24 cellular contexts compared by ENCODE assay signal in the genomic region with DNA sequence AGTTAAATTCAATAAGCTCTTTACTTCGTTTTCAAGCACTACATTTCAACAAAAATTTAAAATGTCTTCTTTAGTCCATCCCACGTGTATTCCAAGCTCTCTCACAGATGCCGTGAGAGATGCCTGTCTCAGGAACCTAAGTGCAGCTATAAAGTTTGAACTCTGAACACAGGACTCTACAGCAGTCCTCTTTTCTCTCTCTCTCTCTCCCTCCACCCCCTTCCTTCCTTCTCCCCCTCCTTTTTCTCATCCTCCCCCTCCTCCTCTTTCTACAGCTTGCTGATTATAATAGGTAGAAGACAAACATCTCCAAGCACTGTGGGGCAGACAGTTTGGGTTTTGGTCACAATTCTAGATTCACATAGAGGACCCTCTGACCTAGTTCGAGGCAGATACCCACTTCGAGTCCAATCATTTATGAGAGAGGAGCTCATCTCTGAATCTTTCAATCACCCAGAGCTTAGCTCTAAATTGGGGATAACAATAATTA.
"Had no signal": no experiment of that assay in that cellular context is flagged by ENCODE, and none has a peak within 500 bp of the region (broad histone marks: within the 10 kb centered on the region; RNA-seq: fewer than 3 reads in every experiment).

No MANE protein-coding gene starts in this region.

- H3K36me3 ChIP-seq: left ventricle myocardium inferior, pancreas, prostate gland, spleen, suprapubic skin, thoracic aorta, tibial artery, upper lobe of right lung had no signal

- DNase-seq: hypothalamus; islet precursor cell; left ventricle myocardium inferior; midbrain; mucosa of descending colon; naive thymus-derived CD4-positive, alpha-beta T cell; nucleus accumbens; pancreas; posterior cingulate gyrus; right cardiac atrium; spleen; stimulated activated CD4-positive, alpha-beta T cell treated with anti-CD3 and anti-CD28 coated beads, Interleukin-4, amount 100 ng/mL, for 24 hours; stimulated activated naive CD4-positive, alpha-beta T cell; tibial artery; trophoblast cell; upper lobe of right lung had no signal

- H3K9me3 ChIP-seq: left ventricle myocardium inferior, mucosa of descending colon, pancreas, prostate gland, spleen, suprapubic skin, thoracic aorta, tibial artery, upper lobe of right lung had no signal

- ATAC-seq: mucosa of descending colon; naive thymus-derived CD4-positive, alpha-beta T cell; natural killer cell treated with Interleukin-12 subunit alpha and Interleukin-12 subunit beta and Interleukin-15 and Interleukin-18, amount 100 ng/mL, for 72 hours; pancreas; right cardiac atrium; sciatic nerve; stimulated activated effector memory CD8-positive, alpha-beta T cell treated with anti-CD3 and anti-CD28 coated beads, Interleukin-12 subunit alpha, Interleukin-12 subunit beta, amount 100 ng/mL, for 72 hours; upper lobe of right lung had no signal

- H3K27ac ChIP-seq: left ventricle myocardium inferior, pancreas, prostate gland, skin epidermis, spleen, suprapubic skin, thoracic aorta, tibial artery, upper lobe of right lung had no signal

- H3K4me1 ChIP-seq: pancreas, prostate gland, spleen, suprapubic skin, tibial artery, upper lobe of right lung had no signal

- H3K4me3 ChIP-seq: left ventricle myocardium inferior, lung, mucosa of descending colon, pancreas, prostate gland, skin epidermis, spleen, suprapubic skin, thoracic aorta, tibial artery, upper lobe of right lung had no signal

- H3K27me3 ChIP-seq: pancreas, tibial artery had no signal
